Comparison of ENCODE assay signal across 10 cellular contexts in the genomic region with DNA sequence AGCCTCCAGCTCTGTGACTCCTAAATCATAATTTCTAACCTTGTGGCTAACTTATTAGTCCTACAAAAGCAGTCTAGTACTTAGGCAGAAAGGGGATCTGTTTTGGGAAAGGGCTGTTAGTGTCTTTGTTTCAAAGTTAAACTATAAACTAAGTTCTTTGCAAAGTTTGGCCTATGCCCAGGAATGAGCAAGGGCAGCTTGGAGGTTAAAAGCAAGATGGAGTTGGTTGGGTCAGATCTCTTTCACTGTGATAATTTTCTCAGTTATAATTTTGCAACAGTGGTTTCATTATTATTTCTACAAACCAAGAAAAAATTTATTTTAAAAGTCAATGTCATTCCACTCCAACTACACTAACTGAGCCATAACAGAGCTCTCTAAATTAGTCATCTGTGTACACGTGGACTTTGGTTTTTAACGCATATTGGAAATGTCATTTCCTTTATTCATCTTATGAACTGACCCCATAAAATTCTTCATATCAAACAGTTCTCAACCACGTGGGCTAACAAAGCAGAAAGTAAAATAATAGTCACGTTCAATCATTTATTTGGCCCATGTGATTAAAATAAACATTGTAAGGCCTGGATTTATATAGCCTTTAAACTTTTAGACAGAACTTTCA.
DNase-seq lines count a peak whose midpoint lies in the region; ATAC-seq and TF ChIP-seq lines count a peak whose summit lies in the region.
"Had no signal": no experiment of that assay in that cellular context is flagged by ENCODE, and none has a peak within 500 bp of the region (broad histone marks: within the 10 kb centered on the region; RNA-seq: fewer than 3 reads in every experiment).

No MANE protein-coding gene starts in this region.

- peak; percentile 77 for ATAC-seq in GM19372 (IDR thresholded peaks at IDR 0.05; ENCODE audit: low read depth, unreplicated experiment)
- peak; percentile 67 for ATAC-seq in HG02970 (IDR thresholded peaks at IDR 0.05; ENCODE audit: low FRiP score, unreplicated experiment)
- peak; percentile 79 for ATAC-seq in SK-N-SH treated with all-trans-retinoic acid at 6 μM for 48 hours

- DNase-seq in GM10248 (ENCODE audit: extremely low spot score) (peak; percentile 28), NCI-H2107 (lab: John Stamatoyannopoulos, UW) (no peak), HEK293T (ENCODE audit: extremely low spot score) (no peak), H7 (no peak)
- DNase-seq in activated CD4-positive, alpha-beta T cell treated with anti-CD3 and anti-CD28 coated beads, Interleukin-2, amount 10 ng/mL, durations not matched to agents 7 days and 5 days, result no peak
- DNase-seq: ovary had no signal

- no peak overlapping the region for H3K27ac Mint-ChIP-seq in activated CD4-positive, alpha-beta T cell treated with anti-CD3 and anti-CD28 coated beads, Interleukin-2, amount 10 ng/mL, durations not matched to agents 7 days and 5 days

- peaks cover 12% of the 10 kb centered on the region for H3K9me3 Mint-ChIP-seq in activated CD4-positive, alpha-beta T cell treated with anti-CD3 and anti-CD28 coated beads, Interleukin-2, amount 10 ng/mL, durations not matched to agents 7 days and 5 days

- no peak overlapping the region for H3K4me3 Mint-ChIP-seq in activated CD4-positive, alpha-beta T cell treated with anti-CD3 and anti-CD28 coated beads, Interleukin-2, amount 10 ng/mL, durations not matched to agents 7 days and 5 days

- no peaks in the 10 kb centered on the region for H3K36me3 Mint-ChIP-seq in activated CD4-positive, alpha-beta T cell treated with anti-CD3 and anti-CD28 coated beads, Interleukin-2, amount 10 ng/mL, durations not matched to agents 7 days and 5 days (ENCODE audit: low read depth)

- no peaks in the 10 kb centered on the region for H3K27me3 ChIP-seq in H7 (ENCODE audit: control insufficient read depth, insufficient read depth, low read length)
- H3K27me3 ChIP-seq: BLaER1 treated with 17β-estradiol and CSF1 and Interleukin-3, amounts not matched to agents 10 nM and 100 nM; ovary had no signal

- no peaks in the 10 kb centered on the region for H3K36me3 ChIP-seq in H7 (replicated peaks; ENCODE audit: control insufficient read depth, insufficient read depth, low read length)
- H3K36me3 ChIP-seq: BLaER1 treated with 17β-estradiol and CSF1 and Interleukin-3, amounts not matched to agents 10 nM and 100 nM; ovary had no signal

- no peak overlapping the region for H3K4me3 ChIP-seq in H7 (ENCODE audit: insufficient read depth, low read depth, low read length)
- H3K4me3 ChIP-seq: BLaER1 treated with 17β-estradiol and CSF1 and Interleukin-3, amounts not matched to agents 10 nM and 100 nM; ovary had no signal

- H3K4me1 Mint-ChIP-seq in activated CD4-positive, alpha-beta T cell treated with anti-CD3 and anti-CD28 coated beads, Interleukin-2, amount 10 ng/mL, durations not matched to agents 7 days and 5 days, result peaks cover 7% of the 10 kb centered on the region

- no peak for TF ChIP-seq CTCF in GM10248 (IDR thresholded peaks at IDR 0.05; ENCODE audit: control extremely low read depth, extremely low read depth, low read depth, missing control alignments)

- POLR2A ChIA-PET in GM10248 (lab: Yijun Ruan, JAX), result interaction anchor here (0.5 kb wide), 1 partner anchor 39 kb away, joined by 5 read pairs; no protein-coding TSS in a partner anchor
- POLR2A ChIA-PET in activated CD4-positive, alpha-beta T cell treated with anti-CD3 and anti-CD28 coated beads, Interleukin-2, amount 10 ng/mL, durations not matched to agents 7 days and 5 days (lab: Charles Lee), result no interaction called here
- POLR2A ChIA-PET in HEK293T (lab: Yijun Ruan, JAX), result no interaction called here

- H3K27me3 Mint-ChIP-seq in activated CD4-positive, alpha-beta T cell treated with anti-CD3 and anti-CD28 coated beads, Interleukin-2, amount 10 ng/mL, durations not matched to agents 7 days and 5 days, result no peaks in the 10 kb centered on the region

- CTCF ChIA-PET in GM10248 (lab: Yijun Ruan, JAX), result interaction anchor here (1.3 kb wide), 1 partner anchor 11 kb away, joined by 4 read pairs; no protein-coding TSS in a partner anchor
- CTCF ChIA-PET in activated CD4-positive, alpha-beta T cell treated with anti-CD3 and anti-CD28 coated beads, Interleukin-2, amount 10 ng/mL, durations not matched to agents 7 days and 5 days (lab: Charles Lee), result no interaction called here
- CTCF ChIA-PET in HEK293T (lab: Yijun Ruan, JAX), result no interaction called here

TF ChIP-seq in SK-N-SH treated with all-trans-retinoic acid at 6 μM for 48 hours, 23 proteins besides CTCF, POLR2A, EP300 and RAD21:
- TF ChIP-seq TOX (CRISPR knock-in tag; IDR thresholded peaks at IDR 0.05; ENCODE audit: borderline replicate concordance) (peak; percentile 42; the same call in 1 of the 2 replicates), ZFP3 (CRISPR knock-in tag; IDR thresholded peaks at IDR 0.05) (no peak)

TF ChIP-seq in HEK293T, 16 proteins besides CTCF, POLR2A, EP300 and RAD21:
- TF ChIP-seq L3MBTL2 (conservative IDR thresholded peaks at IDR 0.05), result no peak
- TF ChIP-seq ZNF384 (IDR thresholded peaks at IDR 0.05), result no peak
- no peak for TF ChIP-seq TARDBP (IDR thresholded peaks at IDR 0.05)
- no peak for TF ChIP-seq CTBP1 (IDR thresholded peaks at IDR 0.05; ENCODE audit: borderline replicate concordance)
- TF ChIP-seq, protein P1, sequence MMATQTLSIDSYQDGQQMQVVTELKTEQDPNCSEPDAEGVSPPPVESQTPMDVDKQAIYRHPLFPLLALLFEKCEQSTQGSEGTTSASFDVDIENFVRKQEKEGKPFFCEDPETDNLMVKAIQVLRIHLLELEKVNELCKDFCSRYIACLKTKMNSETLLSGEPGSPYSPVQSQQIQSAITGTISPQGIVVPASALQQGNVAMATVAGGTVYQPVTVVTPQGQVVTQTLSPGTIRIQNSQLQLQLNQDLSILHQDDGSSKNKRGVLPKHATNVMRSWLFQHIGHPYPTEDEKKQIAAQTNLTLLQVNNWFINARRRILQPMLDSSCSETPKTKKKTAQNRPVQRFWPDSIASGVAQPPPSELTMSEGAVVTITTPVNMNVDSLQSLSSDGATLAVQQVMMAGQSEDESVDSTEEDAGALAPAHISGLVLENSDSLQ (IDR thresholded peaks at IDR 0.05), result no peak
- TF ChIP-seq SP1 (IDR thresholded peaks at IDR 0.05), result no peak
- TF ChIP-seq ELF4 (IDR thresholded peaks at IDR 0.05), result no peak
